Comparison of ENCODE assay signal across 11 cellular contexts in genomic region chr12:103114296-103115055, GRCh38.
DNase-seq lines count a peak whose midpoint lies in the region; ATAC-seq and TF ChIP-seq lines count a peak whose summit lies in the region.
"Had no signal": no experiment of that assay in that cellular context is flagged by ENCODE, and none has a peak within 500 bp of the region (broad histone marks: within the 10 kb centered on the region; RNA-seq: fewer than 3 reads in every experiment).

No MANE protein-coding gene starts in this region.

- peak overlapping the region; percentile 11 for H3K27ac ChIP-seq in mesodermal cell (ENCODE audit: low read depth, low read length, severe bottlenecking)

- no peaks in the 10 kb centered on the region for H3K4me1 ChIP-seq in mesodermal cell (ENCODE audit: control insufficient read depth, insufficient read depth, low read length, poor library complexity, severe bottlenecking)

- 85 to 98% methylated on average over 4 to 5 of the region's 5 CpGs for WGBS in mesodermal cell (ENCODE audit: insufficient coverage in 2 of 2), 2 experiments
- WGBS in lower leg skin, 2 donors, result 81 to 84% methylated on average over 5 of the region's 5 CpGs

- H3K9me3 ChIP-seq in mesodermal cell (ENCODE audit: control insufficient read depth, low read length), result no peaks in the 10 kb centered on the region

- intact Hi-C loops in lower leg skin (cut with DNase I; ENCODE audit: low total_unique reads), result no loop called here

- ATAC-seq in GM19023 (IDR thresholded peaks at IDR 0.05; ENCODE audit: unreplicated experiment), result peak; percentile 99
- ATAC-seq in GM21786 (IDR thresholded peaks at IDR 0.05; ENCODE audit: unreplicated experiment), result peak; percentile 97
- peak; percentile 96 for ATAC-seq in HG03432 (IDR thresholded peaks at IDR 0.05; ENCODE audit: unreplicated experiment)
- no peak for ATAC-seq in SK-N-SH treated with all-trans-retinoic acid at 6 μM for 48 hours

- no peak for TF ChIP-seq CTCF in lower leg skin (IDR thresholded peaks at IDR 0.05)

- H3K4me3 ChIP-seq in mesodermal cell (ENCODE audit: extremely low read depth, insufficient read depth, low read length, poor library complexity, severe bottlenecking) (no peak overlapping the region), lower leg skin (ENCODE audit: low read depth, poor library complexity, severe bottlenecking) (no peak overlapping the region)

- no peaks in the 10 kb centered on the region for H3K36me3 ChIP-seq in mesodermal cell (ENCODE audit: control insufficient read depth, insufficient read depth, low read length)

- DNase-seq in DMS 273 treated with DMSO at 0.1 percent for 48 hours (lab: John Stamatoyannopoulos, UW) (no peak), T-helper 1 cell (no peak), lower leg skin (ENCODE audit: low spot score in 2 of 2) (no peak)
- DNase-seq: activated gamma-delta T cell, NCI-H226, occipital lobe had no signal

- no peak for TF ChIP-seq POLR2A in lower leg skin (IDR thresholded peaks at IDR 0.05)

TF ChIP-seq in SK-N-SH treated with all-trans-retinoic acid at 6 μM for 48 hours, 23 proteins besides CTCF, POLR2A, EP300 and RAD21:
- no peak for TF ChIP-seq PATZ1 (CRISPR knock-in tag; IDR thresholded peaks at IDR 0.05; ENCODE audit: borderline replicate concordance)
- no peak for TF ChIP-seq TCF4 (CRISPR knock-in tag; IDR thresholded peaks at IDR 0.05; ENCODE audit: borderline replicate concordance)
- no peak for TF ChIP-seq OSR1 (CRISPR knock-in tag; IDR thresholded peaks at IDR 0.05)
- no peak for TF ChIP-seq ZNF565 (CRISPR knock-in tag; conservative IDR thresholded peaks at IDR 0.05; ENCODE audit: low read depth)
- no peak for TF ChIP-seq ARNTL (CRISPR knock-in tag; IDR thresholded peaks at IDR 0.05; ENCODE audit: borderline replicate concordance, low read depth)
- TF ChIP-seq RARB (CRISPR knock-in tag; IDR thresholded peaks at IDR 0.05), result no peak
- no peak for TF ChIP-seq ZNF70 (CRISPR knock-in tag; IDR thresholded peaks at IDR 0.05)
- TF ChIP-seq GLIS3 (CRISPR knock-in tag; IDR thresholded peaks at IDR 0.05), result no peak
- TF ChIP-seq BACH2 (CRISPR knock-in tag; IDR thresholded peaks at IDR 0.05; ENCODE audit: borderline replicate concordance), result no peak
- no peak for TF ChIP-seq ISL1 (CRISPR knock-in tag; IDR thresholded peaks at IDR 0.05)
